In the genomic region with DNA sequence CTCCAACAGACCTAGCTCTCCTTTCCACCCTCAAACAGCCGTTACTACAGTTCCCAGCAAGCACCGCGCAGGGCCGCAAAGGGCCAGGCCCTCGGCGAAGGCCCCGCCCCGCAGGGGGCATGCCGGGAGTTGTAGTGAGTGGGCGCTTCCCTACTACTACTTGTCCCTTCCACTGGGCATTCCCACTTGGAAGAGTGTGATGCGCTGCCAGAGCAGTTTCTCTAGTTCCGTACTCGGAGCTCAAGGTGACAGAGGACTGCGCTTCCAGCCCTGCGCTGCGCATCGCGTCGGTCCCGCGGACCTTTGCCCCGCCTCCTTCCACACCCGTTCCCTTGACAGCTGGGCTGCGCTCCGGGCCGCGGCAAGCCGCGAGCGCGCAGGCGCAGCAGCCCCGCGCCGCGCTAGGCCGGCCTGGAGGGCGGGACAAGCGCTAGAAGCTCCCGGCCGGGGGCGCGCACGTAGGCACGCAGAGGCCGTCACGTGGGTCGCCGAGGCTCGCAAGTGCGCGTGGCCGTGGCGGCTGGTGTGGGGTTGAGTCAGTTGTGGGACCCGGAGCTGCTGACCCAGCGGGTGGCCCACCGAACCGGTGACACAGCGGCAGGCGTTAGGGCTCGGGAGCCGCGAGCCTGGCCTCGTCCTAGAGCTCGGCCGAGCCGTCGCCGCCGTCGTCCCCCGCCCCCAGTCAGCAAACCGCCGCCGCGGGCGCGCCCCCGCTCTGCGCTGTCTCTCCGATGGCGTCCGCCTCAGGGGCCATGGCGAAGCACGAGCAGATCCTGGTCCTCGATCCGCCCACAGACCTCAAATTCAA, we compare ENCODE assay signal across 8 cellular contexts. TPM values are rescaled to one million over a fixed set of nuclear protein-coding genes. Genes with fewer than 3 reads are reported as not detected.
DNase-seq lines count a peak whose midpoint lies in the region; ATAC-seq, FAIRE-seq and TF ChIP-seq lines count a peak whose summit lies in the region.

A gene with protein sequence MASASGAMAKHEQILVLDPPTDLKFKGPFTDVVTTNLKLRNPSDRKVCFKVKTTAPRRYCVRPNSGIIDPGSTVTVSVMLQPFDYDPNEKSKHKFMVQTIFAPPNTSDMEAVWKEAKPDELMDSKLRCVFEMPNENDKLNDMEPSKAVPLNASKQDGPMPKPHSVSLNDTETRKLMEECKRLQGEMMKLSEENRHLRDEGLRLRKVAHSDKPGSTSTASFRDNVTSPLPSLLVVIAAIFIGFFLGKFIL (plus strand): TSS at position 491 of the 808 bp plus-strand sequence. CDS start 241 bp downstream, at position 732.

- H3K4me3 ChIP-seq in fibroblast of lung (replicated peaks in 1 of 4; ENCODE audit: control extremely low read depth in 1 of 4, insufficient read depth in 1 of 4, low read depth in 3 of 4, low read length in 4 of 4), result peak within 1 kb of the TSS; percentile 77 to 98 (median 86)
- peak within 1 kb of the TSS; percentile 99 for H3K4me3 ChIP-seq in naive thymus-derived CD4-positive, alpha-beta T cell (ENCODE audit: low read length)

- peaks cover 6% of the 10 kb centered on the region for H3K27me3 Mint-ChIP-seq in activated T-helper 17 cell treated with anti-CD3 and anti-CD28 coated beads, Interleukin-2, amount 50 U/mL, for 72 hours
- peaks cover 0 to 19% (median 0%) of the 10 kb centered on the region in 5 donors for H3K27me3 Mint-ChIP-seq in naive thymus-derived CD4-positive, alpha-beta T cell
- H3K27me3 Mint-ChIP-seq in stimulated activated memory B cell treated with anti-CD40 and anti-IgM and Interleukin-4, amounts not matched to agents 10 μg/mL and 1 μg/mL and 100 μg/mL, for 72 hours, result no peaks in the 10 kb centered on the region

- H3K9me3 ChIP-seq in fibroblast of lung (ENCODE audit: control insufficient read depth, insufficient read depth, low read depth, low read length), result no peaks in the 10 kb centered on the region
- H3K9me3 ChIP-seq in naive thymus-derived CD4-positive, alpha-beta T cell (ENCODE audit: control insufficient read depth in 2 of 3, low read length in 3 of 3), result no peaks in the 10 kb centered on the region

- H3K36me3 ChIP-seq in fibroblast of lung (ENCODE audit: control insufficient read depth, insufficient read depth, low read length), result no peaks in the 10 kb centered on the region
- H3K36me3 ChIP-seq in naive thymus-derived CD4-positive, alpha-beta T cell (ENCODE audit: control insufficient read depth in 2 of 3, insufficient read depth in 3 of 3, low read length in 3 of 3), result peaks cover 0 to 7% (median 0%) of the 10 kb centered on the region in 3 experiments

- H3K79me2 ChIP-seq in fibroblast of lung (ENCODE audit: control insufficient read depth, insufficient read depth, low read length), result peaks cover 47% of the 10 kb centered on the region

- peaks cover 7% of the 10 kb centered on the region for H3K4me1 ChIP-seq in fibroblast of lung (ENCODE audit: control insufficient read depth, extremely low read depth, insufficient read depth, low read length)
- H3K4me1 ChIP-seq in naive thymus-derived CD4-positive, alpha-beta T cell (ENCODE audit: control insufficient read depth in 2 of 2, insufficient read depth in 2 of 2, low read length in 2 of 2), result peaks cover 34% of the 10 kb centered on the region in 2 donors

- peak within 1 kb of the TSS; percentile 97 for H2AFZ ChIP-seq in fibroblast of lung (ENCODE audit: low read length)

- peak; percentile 84 for ATAC-seq in activated T-helper 17 cell treated with anti-CD3 and anti-CD28 coated beads, Interleukin-2, amount 50 U/mL, for 72 hours (replicated peaks)
- ATAC-seq in naive thymus-derived CD4-positive, alpha-beta T cell, result peak; percentile 90
- peak; percentile 94 for ATAC-seq in stimulated activated memory B cell treated with anti-CD40 and anti-IgM and Interleukin-4, amounts not matched to agents 10 μg/mL and 1 μg/mL and 100 μg/mL, for 72 hours

- peak; percentile 73 for TF ChIP-seq POLR2A in H54 (IDR thresholded peaks at IDR 0.05; ENCODE audit: low read depth, low read length)

- H3K9ac ChIP-seq in fibroblast of lung (ENCODE audit: insufficient read depth, low read length), result peak within 1 kb of the TSS; percentile 98

- FAIRE-seq in H54 (lab: Jason Lieb, UNC), result peak; percentile 90

- no peak for TF ChIP-seq CTCF in RWPE1 (conservative IDR thresholded peaks at IDR 0.05; ENCODE audit: low read depth)
- TF ChIP-seq CTCF in fibroblast of lung (conservative IDR thresholded peaks at IDR 0.05 in 1 of 2, IDR thresholded peaks at IDR 0.05 in 1 of 2; ENCODE audit: low read depth in 1 of 2, low read length in 2 of 2), result no peak

- CTCF ChIA-PET in RWPE1 (lab: Yijun Ruan, JAX), result interaction anchor here (0.8 to 1.5 kb wide), 2 partner anchors 201 to 338 kb away, joined by 3 to 5 read pairs; no protein-coding TSS in a partner anchor
- CTCF ChIA-PET in naive thymus-derived CD4-positive, alpha-beta T cell (lab: Charles Lee), result interaction anchor here (0.6 kb wide), 1 partner anchor 574 kb away, joined by 6 read pairs; no protein-coding TSS in a partner anchor

- H3K27ac Mint-ChIP-seq in activated T-helper 17 cell treated with anti-CD3 and anti-CD28 coated beads, Interleukin-2, amount 50 U/mL, for 72 hours, result peak within 1 kb of the TSS; percentile 93
- H3K27ac Mint-ChIP-seq in naive thymus-derived CD4-positive, alpha-beta T cell, result peak within 1 kb of the TSS; percentile 85 to 98 (median 96)
- peak within 1 kb of the TSS; percentile 90 for H3K27ac Mint-ChIP-seq in stimulated activated memory B cell treated with anti-CD40 and anti-IgM and Interleukin-4, amounts not matched to agents 10 μg/mL and 1 μg/mL and 100 μg/mL, for 72 hours

- peaks cover 18% of the 10 kb centered on the region for H3K36me3 Mint-ChIP-seq in activated T-helper 17 cell treated with anti-CD3 and anti-CD28 coated beads, Interleukin-2, amount 50 U/mL, for 72 hours (ENCODE audit: low read depth)
- H3K36me3 Mint-ChIP-seq in naive thymus-derived CD4-positive, alpha-beta T cell, result no peaks in the 10 kb centered on the region
- H3K36me3 Mint-ChIP-seq in stimulated activated memory B cell treated with anti-CD40 and anti-IgM and Interleukin-4, amounts not matched to agents 10 μg/mL and 1 μg/mL and 100 μg/mL, for 72 hours, result no peaks in the 10 kb centered on the region

- POLR2A ChIA-PET in RWPE1 (lab: Yijun Ruan, JAX; ENCODE audit: low non-redundant PET), result no interaction called here
- POLR2A ChIA-PET in naive thymus-derived CD4-positive, alpha-beta T cell (lab: Charles Lee), result interaction anchor here (0.6 to 2.7 kb wide), 14 partner anchors 9 to 1937 kb away, joined by 3 to 18 read pairs (median 5); a partner anchor contains a TSS

- intact Hi-C loops in naive thymus-derived CD4-positive, alpha-beta T cell (cut with micrococcal nuclease), result loop anchor here (1.0 to 10.0 kb wide), 18 partner anchors 19 to 1994 kb away; a partner anchor contains a TSS

- H4K20me1 ChIP-seq in fibroblast of lung (ENCODE audit: control insufficient read depth, extremely low read depth, insufficient read depth, low read length), result peaks cover 17% of the 10 kb centered on the region

- DNase-seq in ELF-1 (ENCODE audit: low read depth, low spot score) (peak; percentile 98), H54 (ENCODE audit: insufficient read length, low spot score) (peak; percentile 93), LoVo (ENCODE audit: low spot score) (peak; percentile 96), RWPE1 (ENCODE audit: low spot score) (peak; percentile 96), fibroblast of lung (ENCODE audit: low read depth in 2 of 2) (peak; percentile 94 to 95)
- peak; percentile 92 to 98 (median 95) for DNase-seq in naive thymus-derived CD4-positive, alpha-beta T cell

- H3K4me1 Mint-ChIP-seq in activated T-helper 17 cell treated with anti-CD3 and anti-CD28 coated beads, Interleukin-2, amount 50 U/mL, for 72 hours, result peaks cover 16% of the 10 kb centered on the region
- H3K4me1 Mint-ChIP-seq in naive thymus-derived CD4-positive, alpha-beta T cell, result peaks cover 18 to 33% (median 28%) of the 10 kb centered on the region in 7 donors
- H3K4me1 Mint-ChIP-seq in stimulated activated memory B cell treated with anti-CD40 and anti-IgM and Interleukin-4, amounts not matched to agents 10 μg/mL and 1 μg/mL and 100 μg/mL, for 72 hours, result peaks cover 24% of the 10 kb centered on the region

- H3K4me2 ChIP-seq in fibroblast of lung (ENCODE audit: extremely low read depth, insufficient read depth, low read length), result peak within 1 kb of the TSS; percentile 89

- H3K4me3 Mint-ChIP-seq in activated T-helper 17 cell treated with anti-CD3 and anti-CD28 coated beads, Interleukin-2, amount 50 U/mL, for 72 hours, result peak within 1 kb of the TSS; percentile 85
- H3K4me3 Mint-ChIP-seq in naive thymus-derived CD4-positive, alpha-beta T cell, result peak within 1 kb of the TSS; percentile 89 to 96 (median 93)
- peak within 1 kb of the TSS; percentile 96 for H3K4me3 Mint-ChIP-seq in stimulated activated memory B cell treated with anti-CD40 and anti-IgM and Interleukin-4, amounts not matched to agents 10 μg/mL and 1 μg/mL and 100 μg/mL, for 72 hours

- H3K9me3 Mint-ChIP-seq in activated T-helper 17 cell treated with anti-CD3 and anti-CD28 coated beads, Interleukin-2, amount 50 U/mL, for 72 hours, result no peaks in the 10 kb centered on the region
- H3K9me3 Mint-ChIP-seq in naive thymus-derived CD4-positive, alpha-beta T cell, result peaks cover 0 to 2% (median 0%) of the 10 kb centered on the region in 11 donors
- no peaks in the 10 kb centered on the region for H3K9me3 Mint-ChIP-seq in stimulated activated memory B cell treated with anti-CD40 and anti-IgM and Interleukin-4, amounts not matched to agents 10 μg/mL and 1 μg/mL and 100 μg/mL, for 72 hours

- H3K27me3 ChIP-seq in fibroblast of lung (ENCODE audit: control insufficient read depth, insufficient read depth, low read length), result peaks cover 3% of the 10 kb centered on the region
- no peaks in the 10 kb centered on the region for H3K27me3 ChIP-seq in naive thymus-derived CD4-positive, alpha-beta T cell (ENCODE audit: control insufficient read depth in 2 of 2, insufficient read depth in 2 of 2, low read length in 2 of 2)

- H3K27ac ChIP-seq in RWPE1 (peak within 1 kb of the TSS; percentile 97), fibroblast of lung (ENCODE audit: insufficient read depth, low read length) (peak within 1 kb of the TSS; percentile 98)
- peak within 1 kb of the TSS; percentile 98 for H3K27ac ChIP-seq in naive thymus-derived CD4-positive, alpha-beta T cell (ENCODE audit: low read depth, low read length)

RNA-seq across cellular contexts. Expression of the gene that starts here (rescaled TPM):
- 100 to 1,000 TPM; 135 to 185 TPM for total RNA-seq in activated T-helper 17 cell treated with anti-CD3 and anti-CD28 coated beads, Interleukin-2, amount 50 U/mL, for 72 hours
- 181 and 235 TPM in 2 replicates for total RNA-seq in fibroblast of lung
- 420 and 425 TPM in 2 replicates for polyA plus RNA-seq in fibroblast of lung
- 144 and 159 TPM in 2 replicates for polyA plus RNA-seq in fibroblast of lung (2012)
- polyA minus RNA-seq in fibroblast of lung (ENCODE audit: low replicate concordance), result 16.2 and 21.8 TPM in 2 replicates
- total RNA-seq in naive thymus-derived CD4-positive, alpha-beta T cell, result 100 to 1,000 TPM; 109 to 199 (median 151) TPM
- polyA plus RNA-seq in naive thymus-derived CD4-positive, alpha-beta T cell, result 100 to 1,000 TPM; 214 to 278 TPM

Comparison
In these comparisons a context has a peak if more than half of its experiments do, and no peak if none do; other contexts are left out.
1. Peak in every context shown above with its lines: DNase-seq, ATAC-seq, H3K4me3 ChIP-seq and H3K27ac ChIP-seq.